ENCODE assay signal across 1 cellular context in the genomic region with DNA sequence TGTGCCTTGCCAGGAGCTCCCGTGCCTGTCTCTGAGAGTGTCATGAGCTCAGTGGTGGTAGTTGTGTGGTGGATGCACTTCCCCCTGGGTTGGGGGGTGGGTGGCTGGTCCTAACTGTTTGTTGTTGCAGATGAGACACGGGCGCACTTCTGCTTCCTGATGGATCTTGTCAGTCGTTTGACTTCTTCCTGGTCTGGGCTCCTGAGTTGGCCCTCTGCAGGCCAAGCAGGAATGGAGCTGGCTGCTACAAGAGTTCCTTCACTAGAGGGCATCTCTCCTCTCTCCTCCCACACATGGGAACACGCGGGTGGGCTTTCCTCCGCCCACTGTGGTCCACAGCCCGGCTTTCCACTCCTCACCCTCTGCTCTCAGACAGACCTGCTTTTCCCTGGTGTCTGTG.
TF ChIP-seq lines count a peak whose summit lies in the region.

No MANE protein-coding gene starts in this region.

TF ChIP-seq in HepG2, 621 proteins besides CTCF, POLR2A, EP300 and RAD21 (continued from another document):
- no peak for TF ChIP-seq ZNF646 (CRISPR knock-in tag; IDR thresholded peaks at IDR 0.05)
- TF ChIP-seq MYPOP (CRISPR knock-in tag; IDR thresholded peaks at IDR 0.05): no peak
